Comparison of ENCODE assay signal across 8 cellular contexts in genomic region chr19:3061214-3062161, GRCh38. TPM values are rescaled to one million over a fixed set of nuclear protein-coding genes. Genes with fewer than 3 reads are reported as not detected.
DNase-seq lines count a peak whose midpoint lies in the region; ATAC-seq, FAIRE-seq and TF ChIP-seq lines count a peak whose summit lies in the region.

No MANE protein-coding gene starts in this region.

- peaks cover 9% of the 10 kb centered on the region for H3K4me1 ChIP-seq in A673 (ENCODE audit: insufficient read depth, low read length, poor library complexity, severe bottlenecking)

- no peaks in the 10 kb centered on the region for H3K9me3 ChIP-seq in A673 (ENCODE audit: low read depth, low read length, poor library complexity, severe bottlenecking)

- peak overlapping the region; percentile 95 for H3K4me3 ChIP-seq in A673 (ENCODE audit: low read depth, low read length, poor library complexity, severe bottlenecking)
- H3K4me3 ChIP-seq in WI38 (ENCODE audit: low read depth, low read length), result peak overlapping the region; percentile 85
- peak overlapping the region; percentile 76 to 93 for H3K4me3 ChIP-seq in cardiac fibroblast (replicated peaks in 1 of 2; ENCODE audit: low read depth in 2 of 2, low read length in 2 of 2)

- DNase-seq in A673 (ENCODE audit: low spot score) (no peak), GM20000 (ENCODE audit: low spot score) (peak; percentile 92), cardiac fibroblast (ENCODE audit: low read depth in 2 of 2) (peak; percentile 25 to 61), left colon (peak; percentile 66 to 82), NCI-H128 (lab: John Stamatoyannopoulos, UW; ENCODE audit: unreplicated experiment) (no peak), RCC 7860 (ENCODE audit: low spot score) (no peak)
- peak; percentile 35 to 37 for DNase-seq in stimulated activated CD4-positive, alpha-beta T cell treated with anti-CD3 and anti-CD28 coated beads, Interleukin-2, amount 100 ng/mL, for 48 hours

- BruUV-seq in A673 (replicated peaks; lab: Mats Ljungman, UMichigan), result no TSS peak

- FAIRE-seq in RCC 7860 (lab: Jason Lieb, UNC), result no peak

- intact Hi-C loops in A673 (cut with micrococcal nuclease; ENCODE audit: unreplicated experiment) (no loop called here), left colon (cut with DNase I, micrococcal nuclease) (no loop called here)

- CTCF ChIA-PET in A673 (lab: Charles Lee), result no interaction called here

- no peaks in the 10 kb centered on the region for H3K27me3 ChIP-seq in A673 (replicated peaks; ENCODE audit: insufficient read depth, low read depth, low read length, poor library complexity)

- POLR2A ChIA-PET in A673 (lab: Charles Lee; ENCODE audit: low non-redundant PET), result no interaction called here

- peaks cover 42% of the 10 kb centered on the region for H3K36me3 ChIP-seq in A673 (ENCODE audit: insufficient read depth, low read length, poor library complexity, severe bottlenecking)

- H3K27ac ChIP-seq in A673 (ENCODE audit: low read depth, low read length, poor library complexity, severe bottlenecking), result peak overlapping the region; percentile 92

- TF ChIP-seq CTCF in A673 (conservative IDR thresholded peaks at IDR 0.05; ENCODE audit: low read depth, low read length) (peak; percentile 44), GM20000 (IDR thresholded peaks at IDR 0.05; ENCODE audit: extremely low read depth, missing control alignments) (peak; percentile 32), WI38 (IDR thresholded peaks at IDR 0.05; ENCODE audit: low read depth, low read length) (no peak), cardiac fibroblast (IDR thresholded peaks at IDR 0.05; ENCODE audit: low read depth, low read length) (peak; percentile 2)

- peak; percentile 61 for ATAC-seq in left colon

RNA-seq across cellular contexts. Expression of gene TLE5, which starts 0.8 kb away (rescaled TPM):
- total RNA-seq in A673 (2021) (360 and 397 TPM in 2 replicates), left colon (100 to 1,000 TPM; 427 to 487 TPM)

RNA-seq across cellular contexts. Expression of gene TLE2, which starts 32.4 kb away (rescaled TPM):
- total RNA-seq in A673 (2021), result 10.8 and 18.3 TPM in 2 replicates
- total RNA-seq in left colon, result 10 to 100 TPM; 32.9 to 47.9 TPM

RNA-seq across cellular contexts. Expression of gene GNA11, which starts 32.7 kb away (rescaled TPM):
- 61.6 and 64.3 TPM in 2 replicates for total RNA-seq in A673 (2021)
- total RNA-seq in left colon, result 100 to 1,000 TPM; 215 to 248 TPM

Comparison
In these comparisons a context has a peak if more than half of its experiments do, and no peak if none do; other contexts are left out.
1. DNase-seq: peak in GM20000 (single experiment), cardiac fibroblast (2 of 2), left colon (2 of 2) and stimulated activated CD4-positive, alpha-beta T cell treated with anti-CD3 and anti-CD28 coated beads, Interleukin-2, amount 100 ng/mL, for 48 hours (2 of 2); none in A673 (single experiment), NCI-H128 (single experiment) and RCC 7860 (single experiment).
2. Peak in every context shown above with its lines, with median percentiles within 50 percentile points of each other: H3K4me3 ChIP-seq.